In the genomic region with DNA sequence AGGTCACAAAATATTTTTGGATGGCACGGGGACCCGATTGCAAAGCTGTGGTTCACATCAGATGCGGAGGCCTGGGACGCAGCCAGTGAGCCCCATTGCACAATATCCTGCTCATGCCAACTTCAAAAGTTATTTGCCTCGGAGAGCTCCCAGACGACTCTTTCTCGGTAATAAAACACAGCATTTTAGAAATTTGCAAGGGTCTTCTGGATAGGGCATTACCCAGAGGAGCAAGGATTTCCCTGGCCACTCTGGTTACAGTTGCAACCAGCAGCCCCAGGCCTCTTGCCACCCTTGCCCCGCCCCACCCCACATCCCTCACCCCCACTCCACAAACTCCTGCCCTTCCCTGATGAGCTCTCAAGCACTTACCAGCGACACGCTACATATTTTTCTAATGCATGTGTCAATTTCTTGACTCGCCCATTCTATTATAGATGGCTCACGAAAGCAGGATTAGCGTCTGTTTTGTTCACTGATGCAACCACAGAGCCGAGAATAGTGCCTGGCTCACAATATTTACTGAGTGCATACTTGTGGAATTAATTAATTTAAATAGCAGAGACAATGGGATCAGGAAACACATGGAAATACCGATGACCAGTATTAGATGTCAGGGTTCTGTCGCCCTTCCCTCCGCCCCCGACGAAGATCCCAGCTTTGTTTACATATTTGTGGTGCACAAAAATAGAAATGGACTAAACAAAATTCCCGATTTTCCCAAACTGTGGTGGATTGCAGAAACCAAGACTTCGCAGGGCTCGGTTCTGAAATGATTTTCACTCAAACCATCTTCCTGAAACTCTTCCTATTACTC, we compare ENCODE assay signal across 9 cellular contexts.
DNase-seq lines count a peak whose midpoint lies in the region; ATAC-seq, FAIRE-seq and TF ChIP-seq lines count a peak whose summit lies in the region.
"Had no signal": no experiment of that assay in that cellular context is flagged by ENCODE, and none has a peak within 500 bp of the region (broad histone marks: within the 10 kb centered on the region; RNA-seq: fewer than 3 reads in every experiment).

No MANE protein-coding gene starts in this region.

- H3K4me1 ChIP-seq in ACC112 (ENCODE audit: control insufficient read depth, insufficient read depth, low read length, unreplicated experiment) (peaks cover 17% of the 10 kb centered on the region), ascending aorta (peaks cover 3 to 15% of the 10 kb centered on the region in 2 donors)

- intact Hi-C loops in ascending aorta (cut with DNase I), result loop anchor here (2.0 to 5.0 kb wide), 5 partner anchors 37 to 102 kb away; no protein-coding TSS in a partner anchor

- DNase-seq in MV-4-11 (lab: John Stamatoyannopoulos, UW) (peak; percentile 98), ascending aorta (ENCODE audit: low spot score in 2 of 2) (peak; percentile 27 to 91), iris pigment epithelial cell (ENCODE audit: low read depth) (peak; percentile 79), urothelium cell line (ENCODE audit: low spot score) (peak; percentile 54)
- DNase-seq in NK-92 treated with Interleukin-12 subunit alpha and Interleukin-12 subunit beta, amount 100 ng/mL, for 24 hours (lab: John Stamatoyannopoulos, UW), result no peak

- no peak for FAIRE-seq in urothelium cell line (lab: Jason Lieb, UNC)
- FAIRE-seq: G401.6 had no signal

- ATAC-seq in GM21786 (IDR thresholded peaks at IDR 0.05; ENCODE audit: unreplicated experiment) (no peak), GM21515 (IDR thresholded peaks at IDR 0.05; ENCODE audit: unreplicated experiment) (no peak)

- no peaks in the 10 kb centered on the region for H3K36me3 ChIP-seq in ACC112 (ENCODE audit: insufficient read depth, low read length)
- H3K36me3 ChIP-seq in ascending aorta, result no peaks in the 10 kb centered on the region

- no peaks in the 10 kb centered on the region for H3K9me3 ChIP-seq in ascending aorta

- H3K27ac ChIP-seq in ACC112 (ENCODE audit: low read depth, low read length), result peak overlapping the region; percentile 55
- peak overlapping the region; percentile 48 to 75 for H3K27ac ChIP-seq in ascending aorta

- H3K27me3 ChIP-seq in ACC112 (ENCODE audit: insufficient read depth, low read length) (no peaks in the 10 kb centered on the region), ascending aorta (no peaks in the 10 kb centered on the region)

- H3K4me3 ChIP-seq in ACC112 (ENCODE audit: low read depth, low read length) (peak overlapping the region; percentile 67), ascending aorta (peak overlapping the region; percentile 35 to 50)

- H2AFZ ChIP-seq in ACC112 (ENCODE audit: low read length, unreplicated experiment), result peak overlapping the region; percentile 64

- no peak for TF ChIP-seq CTCF in ascending aorta (IDR thresholded peaks at IDR 0.05)

- no peaks in the 10 kb centered on the region for H3K79me2 ChIP-seq in ACC112 (ENCODE audit: control insufficient read depth, insufficient read depth, low read length, unreplicated experiment)
